ENCODE assay signal across 11 cellular contexts in genomic region chr6:157550114-157550989, GRCh38.
DNase-seq lines count a peak whose midpoint lies in the region; ATAC-seq and TF ChIP-seq lines count a peak whose summit lies in the region.
"Had no signal": no experiment of that assay in that cellular context is flagged by ENCODE, and none has a peak within 500 bp of the region (broad histone marks: within the 10 kb centered on the region; RNA-seq: fewer than 3 reads in every experiment).

No MANE protein-coding gene starts in this region.

- no peak for TF ChIP-seq POLR2A in vagina (IDR thresholded peaks at IDR 0.05)

- ATAC-seq in WTC11 (no peak), GM18858 (IDR thresholded peaks at IDR 0.05; ENCODE audit: unreplicated experiment) (no peak), GM19324 (IDR thresholded peaks at IDR 0.05; ENCODE audit: low FRiP score, unreplicated experiment) (no peak), HG03097 (IDR thresholded peaks at IDR 0.05; ENCODE audit: low FRiP score, unreplicated experiment) (no peak)
- ATAC-seq: sciatic nerve had no signal

- POLR2A ChIA-PET in WTC11 (lab: Charles Lee): no interaction called here

- H3K36me3 ChIP-seq in endodermal cell (ENCODE audit: control insufficient read depth, insufficient read depth, low read length) (no peaks in the 10 kb centered on the region), vagina (no peaks in the 10 kb centered on the region)

- 84 to 92% methylated on average over 7 to 12 of the region's 12 CpGs for WGBS in endodermal cell (ENCODE audit: insufficient coverage in 1 of 2, insufficient read length in 1 of 2), 2 experiments

- DNase-seq in stimulated activated CD4-positive, alpha-beta T cell treated with anti-CD3 and anti-CD28 coated beads, Interleukin-15, amount 100 ng/mL, for 24 hours: peak; percentile 20
- no peak for DNase-seq in stimulated activated CD4-positive, alpha-beta T cell treated with anti-CD3 and anti-CD28 coated beads, Interleukin-2, amount 100 ng/mL, for 24 hours
- DNase-seq in WTC11 (ENCODE audit: low spot score) (no peak), endodermal cell (peak; percentile 28), vagina (ENCODE audit: extremely low spot score in 2 of 2) (peak; percentile 28 to 58)
- DNase-seq: NCI-H510A had no signal

- H3K27me3 Mint-ChIP-seq in WTC11 (ENCODE audit: low read depth) (no peaks in the 10 kb centered on the region; the same call in none of the 2 replicates), endodermal cell (ENCODE audit: insufficient read depth) (peaks cover 6% of the 10 kb centered on the region)

- H3K4me3 ChIP-seq in endodermal cell (ENCODE audit: low read length) (no peak overlapping the region), vagina (no peak overlapping the region)

- TF ChIP-seq CTCF in WTC11 (IDR thresholded peaks at IDR 0.05) (no peak), endodermal cell (conservative IDR thresholded peaks at IDR 0.05) (no peak), vagina (IDR thresholded peaks at IDR 0.05) (no peak)

- intact Hi-C loops in vagina (cut with DNase I): no loop called here

- H3K4me1 Mint-ChIP-seq in WTC11 (peaks cover 74% of the 10 kb centered on the region), endodermal cell (peaks cover 11% of the 10 kb centered on the region)

- H3K36me3 Mint-ChIP-seq in WTC11: peaks cover 16% of the 10 kb centered on the region
- peaks cover 2% of the 10 kb centered on the region for H3K36me3 Mint-ChIP-seq in endodermal cell (ENCODE audit: low read depth)

- H3K4me3 Mint-ChIP-seq in WTC11 (no peak overlapping the region), endodermal cell (no peak overlapping the region)
- H3K4me3 Mint-ChIP-seq: dendritic cell treated with granulocyte-macrophage colony-stimulating factor and Interleukin-4, amounts not matched to agents 40 ng/mL and 50 ng/mL, for 4 days had no signal

- H3K27ac ChIP-seq in endodermal cell (ENCODE audit: low read depth, low read length) (no peak overlapping the region), vagina (no peak overlapping the region)

- H3K9me3 ChIP-seq in endodermal cell (ENCODE audit: control insufficient read depth, low read length): no peaks in the 10 kb centered on the region
- no peaks in the 10 kb centered on the region for H3K9me3 ChIP-seq in vagina

- CTCF ChIA-PET in WTC11 (lab: Charles Lee): no interaction called here

- H3K9me3 Mint-ChIP-seq in WTC11 (peaks cover 4% of the 10 kb centered on the region; the same call in 1 of the 2 replicates), endodermal cell (peaks cover 2% of the 10 kb centered on the region)
- H3K9me3 Mint-ChIP-seq: dendritic cell treated with granulocyte-macrophage colony-stimulating factor and Interleukin-4, amounts not matched to agents 40 ng/mL and 50 ng/mL, for 4 days had no signal

- H3K27me3 ChIP-seq in endodermal cell (ENCODE audit: control insufficient read depth, insufficient read depth, low read length, poor library complexity, severe bottlenecking) (no peaks in the 10 kb centered on the region), vagina (no peaks in the 10 kb centered on the region)

- H3K27ac Mint-ChIP-seq in WTC11 (peak overlapping the region; percentile 61; the same call in 1 of the 2 replicates), endodermal cell (no peak overlapping the region)
- H3K27ac Mint-ChIP-seq: dendritic cell treated with granulocyte-macrophage colony-stimulating factor and Interleukin-4, amounts not matched to agents 40 ng/mL and 50 ng/mL, for 4 days had no signal

- H3K9ac ChIP-seq in endodermal cell (ENCODE audit: extremely low read depth, low read length, poor library complexity, severe bottlenecking): no peak overlapping the region

- H3K4me1 ChIP-seq in endodermal cell (ENCODE audit: control insufficient read depth, insufficient read depth, low read length) (no peaks in the 10 kb centered on the region), vagina (no peaks in the 10 kb centered on the region)

TF ChIP-seq in WTC11, 78 proteins besides CTCF, POLR2A, EP300 and RAD21:
- no peak for TF ChIP-seq FOXP1 (CRISPR knock-in tag; IDR thresholded peaks at IDR 0.05; ENCODE audit: borderline replicate concordance)
- no peak for TF ChIP-seq E2F4 (CRISPR knock-in tag; IDR thresholded peaks at IDR 0.05; ENCODE audit: borderline replicate concordance, low read depth)
- TF ChIP-seq ZNF512 (CRISPR knock-in tag; IDR thresholded peaks at IDR 0.05; ENCODE audit: borderline replicate concordance): no peak
- TF ChIP-seq ESRRA (CRISPR knock-in tag; IDR thresholded peaks at IDR 0.05; ENCODE audit: borderline replicate concordance): no peak

Comparison
In these comparisons a context has a peak if more than half of its experiments do, and no peak if none do; other contexts are left out.
1. DNase-seq: peak in stimulated activated CD4-positive, alpha-beta T cell treated with anti-CD3 and anti-CD28 coated beads, Interleukin-15, amount 100 ng/mL, for 24 hours (single experiment), endodermal cell (single experiment) and vagina (2 of 2); none in stimulated activated CD4-positive, alpha-beta T cell treated with anti-CD3 and anti-CD28 coated beads, Interleukin-2, amount 100 ng/mL, for 24 hours (0 of 2) and WTC11 (single experiment).